In the genomic region with DNA sequence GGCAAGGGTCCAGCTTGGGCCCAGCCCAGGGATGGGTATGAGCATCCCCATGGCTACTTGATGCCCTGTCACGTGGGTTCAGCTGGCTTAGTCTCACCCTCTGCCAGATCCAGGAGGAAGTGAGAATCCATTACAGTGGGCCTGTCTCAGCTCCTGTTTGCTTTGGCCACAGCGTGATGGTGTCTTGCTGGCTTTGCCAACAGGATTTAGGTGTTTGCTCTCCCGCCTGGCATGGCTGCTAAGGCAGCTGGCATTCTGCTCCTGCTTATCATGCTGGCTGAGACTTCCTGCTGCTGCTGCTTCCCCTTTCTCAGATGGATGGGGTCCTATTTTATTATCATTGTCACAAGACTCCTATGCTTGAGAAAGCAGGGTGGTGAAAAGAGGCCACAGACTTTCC, we compare ENCODE assay signal across 14 cellular contexts.
DNase-seq lines count a peak whose midpoint lies in the region; ATAC-seq and TF ChIP-seq lines count a peak whose summit lies in the region.
"Had no signal": no experiment of that assay in that cellular context is flagged by ENCODE, and none has a peak within 500 bp of the region (broad histone marks: within the 10 kb centered on the region; RNA-seq: fewer than 3 reads in every experiment).

No MANE protein-coding gene starts in this region.

- ATAC-seq in HG03432 (IDR thresholded peaks at IDR 0.05; ENCODE audit: unreplicated experiment) (no peak), GM19351 (IDR thresholded peaks at IDR 0.05; ENCODE audit: unreplicated experiment) (no peak)
- ATAC-seq: body of pancreas, Right ventricle myocardium inferior had no signal

- H3K4me2 ChIP-seq in OCI-LY3 (ENCODE audit: low read length): peak overlapping the region; percentile 63

- H3K4me3 ChIP-seq in HEK293 (ENCODE audit: low read depth, low read length): no peak overlapping the region
- H3K4me3 ChIP-seq in OCI-LY3 (ENCODE audit: low read length): no peak overlapping the region
- H3K4me3 ChIP-seq: body of pancreas, thoracic aorta had no signal

- no peaks in the 10 kb centered on the region for H3K9me3 Mint-ChIP-seq in activated T-cell treated with anti-CD3 and anti-CD28 coated beads, Interleukin-2, amount 50 U/mL, for 24 hours

- CTCF ChIA-PET in HEK293 (lab: Yijun Ruan, JAX): interaction anchor here (0.6 to 0.7 kb wide), 2 partner anchors 55 to 493 kb away, joined by 3 read pairs; no protein-coding TSS in a partner anchor

- DNase-seq in CMK (ENCODE audit: low read depth): peak; percentile 12
- DNase-seq in medulla oblongata (ENCODE audit: extremely low spot score): peak; percentile 40
- DNase-seq in activated T-cell treated with anti-CD3 and anti-CD28 coated beads, Interleukin-2, amount 50 U/mL, for 24 hours: no peak
- DNase-seq in effector CD4-positive, alpha-beta T cell: no peak
- DNase-seq: activated naive CD4-positive, alpha-beta T cell treated with anti-CD3 and anti-CD28 coated beads, Interleukin-2, amount 50 U/mL, for 16 hours; C1 segment of cervical spinal cord; NCI-H526 treated with DMSO at 0.1 percent for 48 hours had no signal

- TF ChIP-seq CTCF in HEK293 (tag by site-specific recombination; IDR thresholded peaks at IDR 0.05) (no peak), OCI-LY3 (IDR thresholded peaks at IDR 0.05; ENCODE audit: low read depth, low read length) (no peak)

- H4K20me1 ChIP-seq in OCI-LY3 (ENCODE audit: insufficient read depth, low read length): no peaks in the 10 kb centered on the region

- no peaks in the 10 kb centered on the region for H3K36me3 ChIP-seq in HEK293 (ENCODE audit: control insufficient read depth in 2 of 2, insufficient read depth in 1 of 2, low read length in 2 of 2)
- H3K36me3 ChIP-seq in OCI-LY3 (replicated peaks; ENCODE audit: low read depth, low read length): no peaks in the 10 kb centered on the region
- H3K36me3 ChIP-seq: thoracic aorta had no signal

- no peaks in the 10 kb centered on the region for H3K36me3 Mint-ChIP-seq in activated T-cell treated with anti-CD3 and anti-CD28 coated beads, Interleukin-2, amount 50 U/mL, for 24 hours (ENCODE audit: low read depth)

- H2AFZ ChIP-seq in OCI-LY3 (ENCODE audit: low read depth, low read length): peak overlapping the region; percentile 78

- no peak overlapping the region for H3K27ac ChIP-seq in HEK293 (ENCODE audit: extremely low read depth, low read depth, low read length)
- H3K27ac ChIP-seq in OCI-LY3 (ENCODE audit: low read length): no peak overlapping the region
- H3K27ac ChIP-seq: body of pancreas, thoracic aorta had no signal

- POLR2A ChIA-PET in HEK293 (lab: Yijun Ruan, JAX): no interaction called here

- H3K27me3 ChIP-seq in OCI-LY3 (ENCODE audit: low read depth, low read length): 0 out of 2 replicates have a peak, but pooled peaks cover 2% of the 10 kb centered on the region

- H3K79me2 ChIP-seq in OCI-LY3 (ENCODE audit: low read length): no peaks in the 10 kb centered on the region

- no peak overlapping the region for H3K27ac Mint-ChIP-seq in activated T-cell treated with anti-CD3 and anti-CD28 coated beads, Interleukin-2, amount 50 U/mL, for 24 hours

- peaks cover 11% of the 10 kb centered on the region for H3K4me1 Mint-ChIP-seq in activated T-cell treated with anti-CD3 and anti-CD28 coated beads, Interleukin-2, amount 50 U/mL, for 24 hours (ENCODE audit: low read depth)

- H3K27me3 Mint-ChIP-seq in activated T-cell treated with anti-CD3 and anti-CD28 coated beads, Interleukin-2, amount 50 U/mL, for 24 hours: peaks cover 90% of the 10 kb centered on the region

- H3K4me3 Mint-ChIP-seq in activated T-cell treated with anti-CD3 and anti-CD28 coated beads, Interleukin-2, amount 50 U/mL, for 24 hours: no peak overlapping the region

- H3K9me3 ChIP-seq in HEK293 (ENCODE audit: control insufficient read depth, insufficient read depth, low read depth, low read length): no peaks in the 10 kb centered on the region
- no peaks in the 10 kb centered on the region for H3K9me3 ChIP-seq in OCI-LY3 (ENCODE audit: insufficient read depth, low read length)
- H3K9me3 ChIP-seq: body of pancreas, thoracic aorta had no signal

- H3K4me1 ChIP-seq in HEK293 (ENCODE audit: control insufficient read depth, insufficient read depth, low read length) (no peaks in the 10 kb centered on the region), OCI-LY3 (ENCODE audit: low read length) (peaks cover 17% of the 10 kb centered on the region)

- H3K9ac ChIP-seq in OCI-LY3 (ENCODE audit: low read length): 0 out of 2 replicates have a peak overlapping the region, but pooled peaks have one; percentile 7

TF ChIP-seq in HEK293, 187 proteins besides CTCF, POLR2A, EP300 and RAD21:
- TF ChIP-seq, protein P1, sequence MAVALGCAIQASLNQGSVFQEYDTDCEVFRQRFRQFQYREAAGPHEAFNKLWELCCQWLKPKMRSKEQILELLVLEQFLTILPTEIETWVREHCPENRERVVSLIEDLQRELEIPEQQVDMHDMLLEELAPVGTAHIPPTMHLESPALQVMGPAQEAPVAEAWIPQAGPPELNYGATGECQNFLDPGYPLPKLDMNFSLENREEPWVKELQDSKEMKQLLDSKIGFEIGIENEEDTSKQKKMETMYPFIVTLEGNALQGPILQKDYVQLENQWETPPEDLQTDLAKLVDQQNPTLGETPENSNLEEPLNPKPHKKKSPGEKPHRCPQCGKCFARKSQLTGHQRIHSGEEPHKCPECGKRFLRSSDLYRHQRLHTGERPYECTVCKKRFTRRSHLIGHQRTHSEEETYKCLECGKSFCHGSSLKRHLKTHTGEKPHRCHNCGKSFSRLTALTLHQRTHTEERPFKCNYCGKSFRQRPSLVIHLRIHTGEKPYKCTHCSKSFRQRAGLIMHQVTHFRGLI (tag by site-specific recombination; IDR thresholded peaks at IDR 0.05): no peak
- peak; percentile 60 for TF ChIP-seq ZNF335 (tag by site-specific recombination; conservative IDR thresholded peaks at IDR 0.05)
- TF ChIP-seq ZNF664 (tag by site-specific recombination; IDR thresholded peaks at IDR 0.05): no peak

Comparison
In these comparisons a context has a peak if more than half of its experiments do, and no peak if none do; other contexts are left out.
1. DNase-seq: peak in CMK (single experiment) and medulla oblongata (single experiment); none in activated T-cell treated with anti-CD3 and anti-CD28 coated beads, Interleukin-2, amount 50 U/mL, for 24 hours (single experiment) and effector CD4-positive, alpha-beta T cell (single experiment).